1 cellular context compared by ENCODE assay signal in the genomic region with DNA sequence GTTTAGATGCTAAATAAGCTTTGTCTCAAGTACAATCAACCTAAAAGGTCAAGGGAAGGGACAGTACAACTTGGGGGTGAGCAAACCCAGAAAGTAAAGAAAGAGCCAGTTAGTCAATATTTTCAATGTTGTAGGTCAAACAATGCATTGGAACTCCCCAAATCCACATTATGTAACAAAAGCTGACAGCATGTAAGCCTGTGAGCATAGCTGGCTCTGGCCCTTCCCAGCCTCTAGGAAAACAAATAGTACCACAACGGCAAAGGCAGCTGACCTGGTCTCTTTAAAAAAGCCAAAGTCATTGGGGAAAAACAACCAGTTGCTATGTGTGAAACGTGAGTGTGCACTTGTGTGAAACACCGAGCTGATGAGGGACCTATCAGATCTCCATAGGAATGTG.
TF ChIP-seq lines count a peak whose summit lies in the region.

No MANE protein-coding gene starts in this region.

TF ChIP-seq in IMR-90, 13 proteins besides CTCF, POLR2A, EP300 and RAD21 (continued from another document):
- TF ChIP-seq ELK1 (IDR thresholded peaks at IDR 0.05; ENCODE audit: borderline replicate concordance, low read depth, low read length) (no peak), BHLHE40 (IDR thresholded peaks at IDR 0.05; ENCODE audit: low read depth, low read length) (no peak), MAFK (IDR thresholded peaks at IDR 0.05; ENCODE audit: low read depth, low read length) (no peak), MXI1 (IDR thresholded peaks at IDR 0.05; ENCODE audit: borderline replicate concordance, low read depth, low read length) (no peak), NFE2L2 (IDR thresholded peaks at IDR 0.05; ENCODE audit: low read depth, low read length) (no peak), SMC3 (IDR thresholded peaks at IDR 0.05; ENCODE audit: low read depth, low read length) (no peak), USF2 (IDR thresholded peaks at IDR 0.05; ENCODE audit: low read depth, low read length) (no peak), RCOR1 (IDR thresholded peaks at IDR 0.05; ENCODE audit: insufficient replicate concordance, low read length) (no peak), CHD1 (IDR thresholded peaks at IDR 0.05; ENCODE audit: low read depth, low read length) (no peak), CEBPB (IDR thresholded peaks at IDR 0.05; ENCODE audit: low read depth, low read length) (no peak), MAZ (IDR thresholded peaks at IDR 0.05; ENCODE audit: borderline replicate concordance, low read depth, low read length) (no peak)
